1 cellular context compared by ENCODE assay signal in the genomic region with DNA sequence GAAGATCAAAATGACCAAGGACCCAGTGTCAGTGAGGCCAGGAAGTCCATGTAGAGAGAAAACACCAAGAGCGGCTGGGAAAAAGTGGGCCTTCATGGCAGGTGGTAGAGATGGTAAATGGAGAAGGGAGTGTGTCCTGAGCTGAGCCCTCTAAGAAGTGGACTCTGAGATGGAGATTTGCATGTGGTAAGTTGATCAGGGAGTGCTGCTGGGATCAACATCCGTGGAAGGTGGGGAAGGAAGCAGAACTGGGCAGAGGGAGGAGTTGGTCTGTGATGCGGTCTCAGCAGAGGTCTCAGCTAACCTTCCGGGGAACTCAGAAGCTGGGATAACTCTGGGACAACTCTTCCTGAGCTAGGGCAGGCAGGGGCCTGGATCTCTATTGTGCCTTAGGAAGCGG.
TF ChIP-seq lines count a peak whose summit lies in the region.

No MANE protein-coding gene starts in this region.

TF ChIP-seq in H1, 55 proteins besides CTCF, POLR2A, EP300 and RAD21:
- TF ChIP-seq GABPA (IDR thresholded peaks at IDR 0.05; ENCODE audit: borderline replicate concordance, insufficient read depth, low read length) (no peak), SP2 (IDR thresholded peaks at IDR 0.05; ENCODE audit: low read length) (no peak), JUN (IDR thresholded peaks at IDR 0.05; ENCODE audit: low read depth, low read length) (no peak), POU5F1 (IDR thresholded peaks at IDR 0.05; ENCODE audit: low read depth, low read length) (no peak), SUZ12 (IDR thresholded peaks at IDR 0.05; ENCODE audit: low read length) (no peak)
